12 cellular contexts compared by ENCODE assay signal in genomic region chr20:5612476-5613291, GRCh38. TPM values are rescaled to one million over a fixed set of nuclear protein-coding genes. Genes with fewer than 3 reads are reported as not detected.
DNase-seq lines count a peak whose midpoint lies in the region; ATAC-seq and TF ChIP-seq lines count a peak whose summit lies in the region.
"Had no signal": no experiment of that assay in that cellular context is flagged by ENCODE, and none has a peak within 500 bp of the region (broad histone marks: within the 10 kb centered on the region; RNA-seq: fewer than 3 reads in every experiment).

No MANE protein-coding gene starts in this region.

- no peaks in the 10 kb centered on the region for H3K9me3 Mint-ChIP-seq in T-helper 1 cell treated with Interleukin-12 subunit alpha and Interleukin-12 subunit beta and Interleukin-4 antibody, amounts not matched to agents 30 μg/mL and 1 μg/mL, for 36 hours
- no peaks in the 10 kb centered on the region for H3K9me3 Mint-ChIP-seq in activated B cell treated with CpG ODN at 0.5 μM for 24 hours

- H3K36me3 Mint-ChIP-seq in T-helper 1 cell treated with Interleukin-12 subunit alpha and Interleukin-12 subunit beta and Interleukin-4 antibody, amounts not matched to agents 30 μg/mL and 1 μg/mL, for 36 hours (ENCODE audit: low read depth): peaks cover 9% of the 10 kb centered on the region
- H3K36me3 Mint-ChIP-seq in activated B cell treated with CpG ODN at 0.5 μM for 24 hours (ENCODE audit: low read depth): peaks cover 25% of the 10 kb centered on the region

- intact Hi-C loops in activated B cell treated with CpG ODN at 0.5 μM for 24 hours (cut with micrococcal nuclease): no loop called here

- H3K27ac Mint-ChIP-seq in T-helper 1 cell treated with Interleukin-12 subunit alpha and Interleukin-12 subunit beta and Interleukin-4 antibody, amounts not matched to agents 30 μg/mL and 1 μg/mL, for 36 hours: peak overlapping the region; percentile 39
- peak overlapping the region; percentile 88 for H3K27ac Mint-ChIP-seq in activated B cell treated with CpG ODN at 0.5 μM for 24 hours

- H3K4me1 Mint-ChIP-seq in T-helper 1 cell treated with Interleukin-12 subunit alpha and Interleukin-12 subunit beta and Interleukin-4 antibody, amounts not matched to agents 30 μg/mL and 1 μg/mL, for 36 hours (ENCODE audit: low read depth): peaks cover 17% of the 10 kb centered on the region
- peaks cover 29% of the 10 kb centered on the region for H3K4me1 Mint-ChIP-seq in activated B cell treated with CpG ODN at 0.5 μM for 24 hours

- H3K27me3 Mint-ChIP-seq in T-helper 1 cell treated with Interleukin-12 subunit alpha and Interleukin-12 subunit beta and Interleukin-4 antibody, amounts not matched to agents 30 μg/mL and 1 μg/mL, for 36 hours (ENCODE audit: low read depth): no peaks in the 10 kb centered on the region
- no peaks in the 10 kb centered on the region for H3K27me3 Mint-ChIP-seq in activated B cell treated with CpG ODN at 0.5 μM for 24 hours

- DNase-seq in T-helper 1 cell: no peak
- DNase-seq in activated B cell treated with CpG ODN at 0.5 μM for 24 hours: no peak
- peak; percentile 42 for DNase-seq in fibroblast of villous mesenchyme (ENCODE audit: low read depth)
- peak; percentile 73 for DNase-seq in stromal cell of bone marrow (ENCODE audit: low read depth)
- DNase-seq in DMS114 treated with DMSO at 0.1 percent for 48 hours (lab: John Stamatoyannopoulos, UW; ENCODE audit: unreplicated experiment): no peak
- no peak for DNase-seq in activated gamma-delta T cell (lab: John Stamatoyannopoulos, UW)
- DNase-seq in NCI-H1930 (lab: John Stamatoyannopoulos, UW): no peak
- DNase-seq: activated CD4-positive, CD25-positive, alpha-beta regulatory T cell; central memory CD4-positive, alpha-beta T cell; NCI-H69; stimulated activated CD4-positive, alpha-beta T cell treated with anti-CD3 and anti-CD28 coated beads, Interleukin-2, amount 100 ng/mL, for 48 hours had no signal

- ATAC-seq in activated B cell treated with CpG ODN at 0.5 μM for 24 hours (ENCODE audit: low read depth): no peak

- TF ChIP-seq CTCF in activated B cell treated with CpG ODN at 0.5 μM for 24 hours (IDR thresholded peaks at IDR 0.05) (no peak), fibroblast of villous mesenchyme (IDR thresholded peaks at IDR 0.05; ENCODE audit: insufficient read depth, low read depth, low read length) (no peak)

- no peak overlapping the region for H3K4me3 Mint-ChIP-seq in T-helper 1 cell treated with Interleukin-12 subunit alpha and Interleukin-12 subunit beta and Interleukin-4 antibody, amounts not matched to agents 30 μg/mL and 1 μg/mL, for 36 hours
- H3K4me3 Mint-ChIP-seq in activated B cell treated with CpG ODN at 0.5 μM for 24 hours: peak overlapping the region; percentile 32

- CTCF ChIA-PET in activated B cell treated with CpG ODN at 0.5 μM for 24 hours (lab: Charles Lee): no interaction called here

- no peak overlapping the region for H3K4me3 ChIP-seq in fibroblast of villous mesenchyme (ENCODE audit: low read depth, low read length)

- POLR2A ChIA-PET in activated B cell treated with CpG ODN at 0.5 μM for 24 hours (lab: Charles Lee): interaction anchor here (0.5 to 0.7 kb wide), 3 partner anchors 31 to 214 kb away, joined by 4 to 17 read pairs (median 5); no protein-coding TSS in a partner anchor

RNA-seq across cellular contexts. Expression of gene GPCPD1, which starts 1.9 kb away (rescaled TPM):
- total RNA-seq in activated B cell treated with CpG ODN at 0.5 μM for 24 hours (67.4 and 91.4 TPM in 2 replicates), fibroblast of villous mesenchyme (10.3 and 13.0 TPM in 2 replicates)

Comparison
In these comparisons a context has a peak if more than half of its experiments do, and no peak if none do; other contexts are left out.
1. DNase-seq: peak in fibroblast of villous mesenchyme (single experiment) and stromal cell of bone marrow (single experiment); none in T-helper 1 cell (0 of 5), activated B cell treated with CpG ODN at 0.5 μM for 24 hours (single experiment), DMS114 treated with DMSO at 0.1 percent for 48 hours (single experiment), activated gamma-delta T cell (single experiment) and NCI-H1930 (0 of 2).